In genomic region chr3:169522595-169523529, GRCh38 we compare ENCODE assay signal across 16 cellular contexts.
DNase-seq lines count a peak whose midpoint lies in the region; ATAC-seq and TF ChIP-seq lines count a peak whose summit lies in the region.
"Had no signal": no experiment of that assay in that cellular context is flagged by ENCODE, and none has a peak within 500 bp of the region (broad histone marks: within the 10 kb centered on the region; RNA-seq: fewer than 3 reads in every experiment).

No MANE protein-coding gene starts in this region.

- H3K27me3 ChIP-seq in spleen (replicated peaks in 1 of 7): no peaks in the 10 kb centered on the region

- intact Hi-C loops in spleen (cut with DNase I; ENCODE audit: low total_unique reads): no loop called here

- peaks cover 0 to 8% (median 0%) of the 10 kb centered on the region in 8 donors for H3K9me3 ChIP-seq in spleen

- no peak overlapping the region for H3K4me3 Mint-ChIP-seq in activated naive CD4-positive, alpha-beta T cell treated with anti-CD3 and anti-CD28 coated beads, Interleukin-2, amount 10 ng/mL, durations not matched to agents 7 days and 5 days
- H3K4me3 Mint-ChIP-seq: B cell; CD4-positive, alpha-beta T cell had no signal

- CTCF ChIA-PET in HEK293T (lab: Yijun Ruan, JAX): no interaction called here
- CTCF ChIA-PET in activated naive CD4-positive, alpha-beta T cell treated with anti-CD3 and anti-CD28 coated beads, Interleukin-2, amount 10 ng/mL, durations not matched to agents 7 days and 5 days (lab: Charles Lee): no interaction called here

- no peak for ATAC-seq in GM18511 (IDR thresholded peaks at IDR 0.05; ENCODE audit: unreplicated experiment)

- TF ChIP-seq CTCF in spleen (IDR thresholded peaks at IDR 0.05 in 8 of 11, conservative IDR thresholded peaks at IDR 0.05 in 3 of 11): no peak

- H3K4me3 ChIP-seq in spleen: no peak overlapping the region

- 82 to 92% (median 91%) methylated on average over 3 of the region's 3 CpGs for WGBS in spleen, 5 donors

- no peaks in the 10 kb centered on the region for H3K4me1 ChIP-seq in spleen

- no peaks in the 10 kb centered on the region for H3K36me3 Mint-ChIP-seq in activated naive CD4-positive, alpha-beta T cell treated with anti-CD3 and anti-CD28 coated beads, Interleukin-2, amount 10 ng/mL, durations not matched to agents 7 days and 5 days

- TF ChIP-seq POLR2A in spleen (IDR thresholded peaks at IDR 0.05): no peak

- POLR2A ChIA-PET in HEK293T (lab: Yijun Ruan, JAX): no interaction called here

- DNase-seq in NCI-H510A treated with DMSO at 0.1 percent for 48 hours (lab: John Stamatoyannopoulos, UW) (peak; percentile 11), NCI-H510A (lab: John Stamatoyannopoulos, UW) (no peak), HEK293T (ENCODE audit: extremely low spot score) (no peak), NCI-H82 treated with DMSO at 0.1 percent for 48 hours (lab: John Stamatoyannopoulos, UW; ENCODE audit: unreplicated experiment) (peak; percentile 50), spleen (no peak)
- DNase-seq in activated naive CD4-positive, alpha-beta T cell treated with anti-CD3 and anti-CD28 coated beads, Interleukin-2, amount 10 ng/mL, durations not matched to agents 7 days and 5 days: no peak
- DNase-seq: C1 segment of cervical spinal cord; Calu3; CD4-positive, alpha-beta T cell; DMS153; DMS79 treated with DMSO at 0.1 percent for 48 hours; EL; GDM1; HCEC 1CT had no signal

- no peaks in the 10 kb centered on the region for H3K9me3 Mint-ChIP-seq in activated naive CD4-positive, alpha-beta T cell treated with anti-CD3 and anti-CD28 coated beads, Interleukin-2, amount 10 ng/mL, durations not matched to agents 7 days and 5 days
- H3K9me3 Mint-ChIP-seq: CD4-positive, alpha-beta T cell had no signal

- H3K27me3 Mint-ChIP-seq in activated naive CD4-positive, alpha-beta T cell treated with anti-CD3 and anti-CD28 coated beads, Interleukin-2, amount 10 ng/mL, durations not matched to agents 7 days and 5 days: no peaks in the 10 kb centered on the region
- H3K27me3 Mint-ChIP-seq: B cell had no signal

- H3K36me3 ChIP-seq in spleen: no peaks in the 10 kb centered on the region

- H3K4me1 Mint-ChIP-seq in activated naive CD4-positive, alpha-beta T cell treated with anti-CD3 and anti-CD28 coated beads, Interleukin-2, amount 10 ng/mL, durations not matched to agents 7 days and 5 days: no peaks in the 10 kb centered on the region
- H3K4me1 Mint-ChIP-seq: B cell had no signal

- H3K27ac Mint-ChIP-seq in activated naive CD4-positive, alpha-beta T cell treated with anti-CD3 and anti-CD28 coated beads, Interleukin-2, amount 10 ng/mL, durations not matched to agents 7 days and 5 days: no peak overlapping the region
- H3K27ac Mint-ChIP-seq: B cell; CD4-positive, alpha-beta T cell had no signal

- no peak overlapping the region for H3K27ac ChIP-seq in spleen

TF ChIP-seq in HEK293T, 16 proteins besides CTCF, POLR2A, EP300 and RAD21:
- TF ChIP-seq ARNT (IDR thresholded peaks at IDR 0.05) (no peak), SP1 (IDR thresholded peaks at IDR 0.05) (no peak), L3MBTL2 (conservative IDR thresholded peaks at IDR 0.05) (no peak), TARDBP (IDR thresholded peaks at IDR 0.05) (no peak), BHLHE40 (IDR thresholded peaks at IDR 0.05; ENCODE audit: borderline replicate concordance) (no peak)
- TF ChIP-seq, protein P1, sequence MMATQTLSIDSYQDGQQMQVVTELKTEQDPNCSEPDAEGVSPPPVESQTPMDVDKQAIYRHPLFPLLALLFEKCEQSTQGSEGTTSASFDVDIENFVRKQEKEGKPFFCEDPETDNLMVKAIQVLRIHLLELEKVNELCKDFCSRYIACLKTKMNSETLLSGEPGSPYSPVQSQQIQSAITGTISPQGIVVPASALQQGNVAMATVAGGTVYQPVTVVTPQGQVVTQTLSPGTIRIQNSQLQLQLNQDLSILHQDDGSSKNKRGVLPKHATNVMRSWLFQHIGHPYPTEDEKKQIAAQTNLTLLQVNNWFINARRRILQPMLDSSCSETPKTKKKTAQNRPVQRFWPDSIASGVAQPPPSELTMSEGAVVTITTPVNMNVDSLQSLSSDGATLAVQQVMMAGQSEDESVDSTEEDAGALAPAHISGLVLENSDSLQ (IDR thresholded peaks at IDR 0.05): peak; percentile 81

Comparison
In these comparisons a context has a peak if more than half of its experiments do, and no peak if none do; other contexts are left out.
1. DNase-seq: peak in NCI-H510A treated with DMSO at 0.1 percent for 48 hours (single experiment) and NCI-H82 treated with DMSO at 0.1 percent for 48 hours (single experiment); none in NCI-H510A (single experiment), HEK293T (single experiment), activated naive CD4-positive, alpha-beta T cell treated with anti-CD3 and anti-CD28 coated beads, Interleukin-2, amount 10 ng/mL, durations not matched to agents 7 days and 5 days (single experiment) and spleen (single experiment).